Comparison of ENCODE assay signal across 7 cellular contexts in the genomic region with DNA sequence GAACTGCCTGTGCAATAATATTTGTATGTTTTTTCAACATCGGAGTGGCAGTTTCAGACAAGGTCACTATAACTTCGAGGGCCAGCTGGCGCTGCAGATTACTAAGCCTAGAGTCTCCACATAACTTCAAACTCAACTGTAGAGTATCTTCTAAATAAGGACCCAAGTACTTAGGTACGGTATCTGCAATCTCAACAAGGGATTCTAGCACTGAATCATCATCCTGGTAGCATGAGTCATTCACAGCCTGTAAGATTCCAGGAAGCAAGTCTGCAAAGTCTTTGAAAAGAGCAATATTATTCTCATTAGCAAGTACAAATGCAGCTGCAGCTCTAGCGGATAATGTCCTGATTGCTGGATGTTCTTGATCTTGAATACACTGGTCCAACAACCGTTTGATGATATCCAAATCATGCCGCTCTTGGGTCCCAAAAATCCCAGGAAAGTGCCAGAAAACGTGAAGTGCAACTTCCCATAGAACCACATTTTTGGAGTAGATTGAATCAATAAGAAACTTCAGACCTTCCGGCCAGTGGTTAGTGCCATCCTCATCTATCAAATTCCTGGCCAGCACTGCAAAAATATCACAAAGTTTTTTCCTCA. TPM values are rescaled to one million over a fixed set of nuclear protein-coding genes. Genes with fewer than 3 reads are reported as not detected.
A peak's percentile ranks its signal among the peaks of the same experiment; 100 is the strongest.
DNase-seq lines count a peak whose midpoint lies in the region; ATAC-seq and TF ChIP-seq lines count a peak whose summit lies in the region.

No MANE protein-coding gene starts in this region.

- peaks cover 30 to 37% (median 34%) of the 10 kb centered on the region in 3 experiments for H3K36me3 Mint-ChIP-seq in H9 (ENCODE audit: insufficient read depth in 1 of 3, low read depth in 3 of 3)
- peaks cover 38% of the 10 kb centered on the region for H3K36me3 Mint-ChIP-seq in endodermal cell (ENCODE audit: low read depth)
- peaks cover 12 to 23% of the 10 kb centered on the region in 2 donors for H3K36me3 Mint-ChIP-seq in naive B cell

- TF ChIP-seq CTCF in H9 (conservative IDR thresholded peaks at IDR 0.05) = no peak
- TF ChIP-seq CTCF in endodermal cell (conservative IDR thresholded peaks at IDR 0.05) = no peak

- H3K14ac ChIP-seq in H9 (ENCODE audit: insufficient read depth, low read length) = no peak overlapping the region; the same call in 1 of the 2 replicates

- H2AK5ac ChIP-seq in H9 (ENCODE audit: insufficient read length, low read length) = no peak overlapping the region

- H3K36me3 ChIP-seq in SJCRH30 (peaks cover 6% of the 10 kb centered on the region; the same call in 1 of the 2 replicates), endodermal cell (ENCODE audit: control insufficient read depth, insufficient read depth, low read length) (peaks cover 40% of the 10 kb centered on the region)

- H2BK20ac ChIP-seq in H9 (ENCODE audit: low read depth, low read length, poor library complexity, severe bottlenecking) = no peak overlapping the region

- H3K23ac ChIP-seq in H9 (ENCODE audit: insufficient read length, low read depth, low read length) = no peak overlapping the region

- no peak overlapping the region for H4K8ac ChIP-seq in H9 (replicated peaks; ENCODE audit: insufficient read length, low read depth, low read length)

- H3K23me2 ChIP-seq in H9 (ENCODE audit: insufficient read length, low read depth, low read length, poor library complexity, severe bottlenecking) = peaks cover 3% of the 10 kb centered on the region

- H4K5ac ChIP-seq in H9 (ENCODE audit: insufficient read length, low read depth, low read length) = no peak overlapping the region

- no peaks in the 10 kb centered on the region for H4K20me1 ChIP-seq in H9 (ENCODE audit: control insufficient read depth, insufficient read depth, insufficient read length)

- peak overlapping the region; percentile 93 for H3K4me2 ChIP-seq in H9 (ENCODE audit: insufficient read depth, insufficient read length, low read length)

- DNase-seq in H9 (no peak), SJCRH30 (no peak), endodermal cell (no peak), naive B cell (no peak), NCI-H2081 (lab: John Stamatoyannopoulos, UW) (no peak), NCI-H774 (lab: John Stamatoyannopoulos, UW) (no peak)

- H3K27me3 Mint-ChIP-seq in H9 (ENCODE audit: low read depth) (no peaks in the 10 kb centered on the region), endodermal cell (ENCODE audit: insufficient read depth) (no peaks in the 10 kb centered on the region), naive B cell (no peaks in the 10 kb centered on the region)

- H3K4ac ChIP-seq in H9 (ENCODE audit: low read depth, low read length) = no peak overlapping the region

- WGBS in H9 (ENCODE audit: extremely low coverage, insufficient read length, low lambda C conversion rate) = no CpG with 5 or more reads among the region's 9 CpGs
- WGBS in endodermal cell (ENCODE audit: insufficient coverage in 1 of 2, insufficient read length in 1 of 2), 2 experiments = 22 to 26% methylated on average over 9 of the region's 9 CpGs

- H3K9me3 Mint-ChIP-seq in H9 = peaks cover 0 to 5% of the 10 kb centered on the region in 2 experiments; a peak in 3 of 5 replicates
- peaks cover 2% of the 10 kb centered on the region for H3K9me3 Mint-ChIP-seq in endodermal cell
- peaks cover 0 to 12% (median 4%) of the 10 kb centered on the region in 7 donors for H3K9me3 Mint-ChIP-seq in naive B cell

- no peaks in the 10 kb centered on the region for H3K27me3 ChIP-seq in H9 (ENCODE audit: insufficient read depth, low read length)
- H3K27me3 ChIP-seq in SJCRH30 = no peaks in the 10 kb centered on the region
- H3K27me3 ChIP-seq in endodermal cell (ENCODE audit: control insufficient read depth, insufficient read depth, low read length, poor library complexity, severe bottlenecking) = no peaks in the 10 kb centered on the region

- H4K91ac ChIP-seq in H9 (ENCODE audit: insufficient read length, low read depth, low read length) = no peak overlapping the region

- no peak overlapping the region for H2BK5ac ChIP-seq in H9 (ENCODE audit: insufficient read length, low read length)

- no peak overlapping the region for H3K27ac ChIP-seq in H9 (ENCODE audit: insufficient read length, low read depth, low read length)
- H3K27ac ChIP-seq in SJCRH30 = peak overlapping the region; percentile 73
- peak overlapping the region; percentile 81 for H3K27ac ChIP-seq in endodermal cell (ENCODE audit: low read depth, low read length)

- H3K27ac Mint-ChIP-seq in H9 (peak overlapping the region; percentile 98 to 100 (median 99); a peak in 5 of 7 replicates), endodermal cell (peak overlapping the region; percentile 99), naive B cell (peak overlapping the region; percentile 79 to 99 (median 97))

- H3K79me1 ChIP-seq in H9 (ENCODE audit: insufficient read depth, low read depth, low read length, poor library complexity, severe bottlenecking) = peaks cover 5% of the 10 kb centered on the region

- H3K4me3 Mint-ChIP-seq in H9 (peak overlapping the region; percentile 95 to 98), endodermal cell (peak overlapping the region; percentile 87), naive B cell (peak overlapping the region; percentile 96 to 99 (median 97))

- no peak overlapping the region for H3K56ac ChIP-seq in H9 (ENCODE audit: insufficient read length, low read depth, low read length)

- H3K79me2 ChIP-seq in H9 (ENCODE audit: insufficient read depth, low read length) = peaks cover 23% of the 10 kb centered on the region

- H3K9ac ChIP-seq in H9 (ENCODE audit: extremely low read depth, insufficient read length, low read length) (peak overlapping the region; percentile 93), endodermal cell (ENCODE audit: extremely low read depth, low read length, poor library complexity, severe bottlenecking) (peak overlapping the region; percentile 94)

- H2BK15ac ChIP-seq in H9 (ENCODE audit: low read depth, low read length) = no peak overlapping the region

- no peak for ATAC-seq in naive B cell (ENCODE audit: low read depth in 2 of 2)
- ATAC-seq in GM21576 (IDR thresholded peaks at IDR 0.05; ENCODE audit: unreplicated experiment) = no peak

- H2AFZ ChIP-seq in H9 (ENCODE audit: low read length) = no peak overlapping the region

- no peak overlapping the region for H3T11ph ChIP-seq in H9 (ENCODE audit: low read length)

- peak overlapping the region; percentile 80 for H3K18ac ChIP-seq in H9 (ENCODE audit: insufficient read length, low read depth, low read length)

- H3K4me3 ChIP-seq in SJCRH30 (peak overlapping the region; percentile 83), endodermal cell (ENCODE audit: low read length) (peak overlapping the region; percentile 99)

- H2BK12ac ChIP-seq in H9 (ENCODE audit: insufficient read length, low read depth, low read length) = no peak overlapping the region

- H3K4me1 ChIP-seq in H9 (ENCODE audit: insufficient read depth, low read length) (no peaks in the 10 kb centered on the region; the same call in 1 of the 2 replicates), SJCRH30 (peaks cover 5% of the 10 kb centered on the region; the same call in 1 of the 2 replicates), endodermal cell (ENCODE audit: control insufficient read depth, insufficient read depth, low read length) (peaks cover 4% of the 10 kb centered on the region)

- H2BK120ac ChIP-seq in H9 (ENCODE audit: low read depth, low read length, poor library complexity, severe bottlenecking) = no peak overlapping the region

- H3K9me3 ChIP-seq in H9 (ENCODE audit: control insufficient read depth, low read depth, low read length) = no peaks in the 10 kb centered on the region
- H3K9me3 ChIP-seq in SJCRH30 (replicated peaks) = no peaks in the 10 kb centered on the region
- H3K9me3 ChIP-seq in endodermal cell (ENCODE audit: control insufficient read depth, low read length) = no peaks in the 10 kb centered on the region

- H3K4me1 Mint-ChIP-seq in H9 = peaks cover 17 to 22% of the 10 kb centered on the region in 2 experiments
- peaks cover 30% of the 10 kb centered on the region for H3K4me1 Mint-ChIP-seq in endodermal cell
- peaks cover 24 to 27% (median 24%) of the 10 kb centered on the region in 3 donors for H3K4me1 Mint-ChIP-seq in naive B cell

RNA-seq across cellular contexts. Expression of a gene that starts 0.7 kb away (rescaled TPM):
- total RNA-seq in H9 (2021) (19.0 and 19.1 TPM in 2 replicates), endodermal cell (10 to 100 TPM; 19.5 to 21.3 TPM)
- 23.4 and 25.2 TPM in 2 replicates for total RNA-seq in SJCRH30 (2014; rRNA removed; shearing (Covaris generic))
- 34.7 TPM for polyA plus RNA-seq in endodermal cell (2013, experiment 1 of 2)
- 28.5 TPM for polyA plus RNA-seq in endodermal cell (2013, experiment 2 of 2)
- polyA plus RNA-seq in naive B cell (ENCODE audit: low read depth in 6 of 6) = 10 to 100 TPM; 16.4 to 22.8 (median 20.4) TPM
